Comparison of ENCODE assay signal across 26 cellular contexts in genomic region chr4:79831119-79831528, GRCh38.
DNase-seq lines count a peak whose midpoint lies in the region; ATAC-seq, FAIRE-seq and TF ChIP-seq lines count a peak whose summit lies in the region.
"Had no signal": no experiment of that assay in that cellular context is flagged by ENCODE, and none has a peak within 500 bp of the region (broad histone marks: within the 10 kb centered on the region; RNA-seq: fewer than 3 reads in every experiment).

No MANE protein-coding gene starts in this region.

- intact Hi-C loops in left ventricle myocardium inferior (cut with micrococcal nuclease), result no loop called here
- intact Hi-C loops in upper lobe of right lung (cut with DNase I), result no loop called here
- intact Hi-C loops in stomach (cut with DNase I; ENCODE audit: low total_unique reads), result no loop called here

- TF ChIP-seq CTCF in left ventricle myocardium inferior (IDR thresholded peaks at IDR 0.05; ENCODE audit: borderline replicate concordance) (no peak), upper lobe of right lung (IDR thresholded peaks at IDR 0.05) (no peak), stomach (IDR thresholded peaks at IDR 0.05) (no peak)

- TF ChIP-seq POLR2A in H54 (IDR thresholded peaks at IDR 0.05; ENCODE audit: low read depth, low read length), result no peak
- TF ChIP-seq POLR2A in stomach (IDR thresholded peaks at IDR 0.05), result no peak

- WGBS in stomach, 5 donors, result 51 to 62% (median 55%) methylated on average over 3 of the region's 3 CpGs

- H3K9me3 ChIP-seq in left ventricle myocardium inferior (replicated peaks) (no peaks in the 10 kb centered on the region), upper lobe of right lung (no peaks in the 10 kb centered on the region), stomach (no peaks in the 10 kb centered on the region)
- H3K9me3 ChIP-seq: BLaER1 treated with 17β-estradiol and CSF1 and Interleukin-3, amounts not matched to agents 10 nM and 100 nM; MG63 had no signal

- no peak for ATAC-seq in upper lobe of right lung
- ATAC-seq: CD8-positive, alpha-beta T cell; T-cell had no signal

- H3K4me3 ChIP-seq in left ventricle myocardium inferior (no peak overlapping the region), upper lobe of right lung (no peak overlapping the region), stomach (no peak overlapping the region)
- H3K4me3 ChIP-seq: BLaER1 treated with 17β-estradiol and CSF1 and Interleukin-3, amounts not matched to agents 10 nM and 100 nM; MG63 had no signal

- FAIRE-seq in H54 (lab: Jason Lieb, UNC), result no peak
- FAIRE-seq: GM19239, H1 had no signal

- DNase-seq in NCI-H146 (lab: John Stamatoyannopoulos, UW), result peak; percentile 35
- DNase-seq in NCI-H146 treated with DMSO at 0.1 percent for 48 hours (lab: John Stamatoyannopoulos, UW; ENCODE audit: unreplicated experiment), result no peak
- peak; percentile 57 for DNase-seq in NCI-H82 treated with DMSO at 0.1 percent for 48 hours (lab: John Stamatoyannopoulos, UW; ENCODE audit: unreplicated experiment)
- peak; percentile 50 for DNase-seq in islet precursor cell
- no peak for DNase-seq in H54 (ENCODE audit: insufficient read length, low spot score)
- no peak for DNase-seq in left ventricle myocardium inferior
- no peak for DNase-seq in upper lobe of right lung
- DNase-seq in stomach, result no peak
- DNase-seq: ACHN; Calu3; CD8-positive, alpha-beta T cell; EL; GF-D8; Kasumi-1; MG63; NCI-H1048; NCI-H1417 treated with DMSO at 0.1 percent for 48 hours; NCI-H1930; NCI-H526 treated with DMSO at 0.1 percent for 48 hours; SHP77 treated with DMSO at 0.1 percent for 48 hours; T-cell had no signal

- H3K27me3 ChIP-seq in left ventricle myocardium inferior (ENCODE audit: low read depth), result no peaks in the 10 kb centered on the region
- H3K27me3 ChIP-seq in upper lobe of right lung, result no peaks in the 10 kb centered on the region
- no peaks in the 10 kb centered on the region for H3K27me3 ChIP-seq in stomach
- H3K27me3 ChIP-seq: BLaER1 treated with 17β-estradiol and CSF1 and Interleukin-3, amounts not matched to agents 10 nM and 100 nM; MG63 had no signal

- no peak for TF ChIP-seq EP300 in stomach (IDR thresholded peaks at IDR 0.05)

- H3K36me3 ChIP-seq in left ventricle myocardium inferior (no peaks in the 10 kb centered on the region), upper lobe of right lung (no peaks in the 10 kb centered on the region), stomach (no peaks in the 10 kb centered on the region)
- H3K36me3 ChIP-seq: BLaER1 treated with 17β-estradiol and CSF1 and Interleukin-3, amounts not matched to agents 10 nM and 100 nM; MG63 had no signal

- H3K4me1 ChIP-seq in left ventricle myocardium inferior (no peaks in the 10 kb centered on the region), upper lobe of right lung (no peaks in the 10 kb centered on the region), stomach (no peaks in the 10 kb centered on the region)

- H3K27ac ChIP-seq in left ventricle myocardium inferior (replicated peaks) (no peak overlapping the region), upper lobe of right lung (no peak overlapping the region), stomach (no peak overlapping the region)
- H3K27ac ChIP-seq: 22Rv1; BLaER1 treated with 17β-estradiol and CSF1 and Interleukin-3, amounts not matched to agents 10 nM and 100 nM; RWPE1 had no signal

Comparison
In these comparisons a context has a peak if more than half of its experiments do, and no peak if none do; other contexts are left out.
1. DNase-seq: peak in NCI-H146 (single experiment), NCI-H82 treated with DMSO at 0.1 percent for 48 hours (single experiment) and islet precursor cell (single experiment); none in NCI-H146 treated with DMSO at 0.1 percent for 48 hours (single experiment), H54 (single experiment), left ventricle myocardium inferior (single experiment), upper lobe of right lung (single experiment) and stomach (single experiment).